In the genomic region with DNA sequence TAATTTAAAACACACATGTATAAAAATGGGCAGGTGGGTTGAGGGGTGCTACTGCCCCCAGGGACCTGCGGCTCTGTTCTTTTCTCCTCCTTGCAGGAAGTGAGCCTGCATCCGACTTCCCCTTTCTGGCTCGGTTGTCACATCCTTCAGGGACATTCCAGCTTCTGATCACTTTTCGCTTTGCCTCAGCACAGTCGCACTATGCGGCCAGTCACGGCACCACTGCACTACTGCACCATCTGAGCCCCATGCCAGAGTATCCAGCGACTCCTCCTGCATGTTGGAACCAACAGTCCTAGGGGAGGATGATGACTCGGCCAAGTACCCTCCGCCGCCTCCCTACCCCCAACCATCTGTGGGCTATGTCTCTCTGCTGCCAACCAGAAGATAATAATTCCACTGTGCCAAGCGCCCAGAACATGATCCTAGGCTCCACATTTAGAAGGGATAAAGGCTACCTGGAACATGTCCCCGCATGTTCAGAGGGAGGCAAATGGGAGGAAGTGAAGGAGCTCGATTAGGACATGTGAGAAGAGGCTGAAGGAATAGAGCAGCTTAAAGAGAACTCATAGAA, we compare ENCODE assay signal across 8 cellular contexts. TPM values are rescaled to one million over a fixed set of nuclear protein-coding genes. Genes with fewer than 3 reads are reported as not detected.
A peak's percentile ranks its signal among the peaks of the same experiment; 100 is the strongest.
DNase-seq lines count a peak whose midpoint lies in the region; ATAC-seq and TF ChIP-seq lines count a peak whose summit lies in the region.

No MANE protein-coding gene starts in this region.

- H3K9me3 ChIP-seq in PC-9 (ENCODE audit: insufficient read depth, low read depth): no peaks in the 10 kb centered on the region
- no peaks in the 10 kb centered on the region for H3K9me3 ChIP-seq in esophagus squamous epithelium
- H3K9me3 ChIP-seq in prostate gland: no peaks in the 10 kb centered on the region
- no peaks in the 10 kb centered on the region for H3K9me3 ChIP-seq in A673 (ENCODE audit: low read depth, low read length, poor library complexity, severe bottlenecking)

- DNase-seq in ACHN: peak; percentile 9
- no peak for DNase-seq in PC-9
- no peak for DNase-seq in esophagus squamous epithelium (lab: John Stamatoyannopoulos, UW)
- peak; percentile 30 for DNase-seq in prostate gland (ENCODE audit: low spot score)
- DNase-seq in NCI-H128 (lab: John Stamatoyannopoulos, UW; ENCODE audit: unreplicated experiment): no peak
- no peak for DNase-seq in A673 (ENCODE audit: low spot score)

- no peak overlapping the region for H3K4me3 ChIP-seq in PC-9
- peak overlapping the region in 1 of 4 donors; percentile 35 for H3K4me3 ChIP-seq in esophagus squamous epithelium
- no peak overlapping the region for H3K4me3 ChIP-seq in prostate gland
- H3K4me3 ChIP-seq in A673 (ENCODE audit: low read depth, low read length, poor library complexity, severe bottlenecking): no peak overlapping the region

- H3K36me3 ChIP-seq in PC-9 (ENCODE audit: low read depth) (peaks cover 36% of the 10 kb centered on the region), esophagus squamous epithelium (peaks cover 0 to 4% (median 0%) of the 10 kb centered on the region in 3 donors), prostate gland (no peaks in the 10 kb centered on the region), A673 (ENCODE audit: insufficient read depth, low read length, poor library complexity, severe bottlenecking) (no peaks in the 10 kb centered on the region)

- no peaks in the 10 kb centered on the region for H3K9me2 ChIP-seq in PC-9 (ENCODE audit: insufficient read depth)

- no peak for TF ChIP-seq CTCF in PC-9 (conservative IDR thresholded peaks at IDR 0.05)
- TF ChIP-seq CTCF in esophagus squamous epithelium (IDR thresholded peaks at IDR 0.05): no peak
- no peak for TF ChIP-seq CTCF in prostate gland (IDR thresholded peaks at IDR 0.05)
- no peak for TF ChIP-seq CTCF in A673 (conservative IDR thresholded peaks at IDR 0.05; ENCODE audit: low read depth, low read length)

- intact Hi-C loops in PC-9 (cut with micrococcal nuclease; ENCODE audit: unreplicated experiment): loop anchor here (2.0 to 5.0 kb wide), 3 partner anchors 17 to 122 kb away; a partner anchor contains a TSS
- intact Hi-C loops in esophagus squamous epithelium (cut with DNase I): no loop called here
- intact Hi-C loops in prostate gland (cut with DNase I): loop anchor here (10.0 kb wide), 1 partner anchor 239 kb away; no protein-coding TSS in a partner anchor
- intact Hi-C loops in A673 (cut with micrococcal nuclease; ENCODE audit: unreplicated experiment): no loop called here

- BruUV-seq in PC-9 (replicated peaks; lab: Mats Ljungman, UMichigan) (no TSS peak), A673 (replicated peaks; lab: Mats Ljungman, UMichigan) (no TSS peak)

- peaks cover 3% of the 10 kb centered on the region; the same call in 1 of the 2 replicates for H4K20me1 ChIP-seq in PC-9 (ENCODE audit: insufficient read depth)

- in situ Hi-C loops in ACHN (cut with HindIII; ENCODE audit: low pct_ligation_motif_present, low pct_unique_long_range_greater_than_20kb, low sequenced_read_pairs): no loop called here

- WGBS in esophagus squamous epithelium, 2 donors: 27 to 48% methylated on average over 10 to 11 of the region's 14 CpGs
- WGBS in prostate gland: 50% methylated on average over 14 of the region's 14 CpGs

- H3K27ac ChIP-seq in PC-9 (peak overlapping the region; percentile 60; the same call in 1 of the 2 replicates), esophagus squamous epithelium (peak overlapping the region; percentile 52 to 82 (median 70)), prostate gland (peak overlapping the region; percentile 31 to 53), A673 (ENCODE audit: low read depth, low read length, poor library complexity, severe bottlenecking) (no peak overlapping the region)

- CTCF ChIA-PET in PC-9 (lab: Charles Lee) (interaction anchor here (0.6 kb wide), 3 partner anchors 18 to 240 kb away, joined by 3 to 17 read pairs (median 12); no protein-coding TSS in a partner anchor), A673 (lab: Charles Lee) (no interaction called here)

- H3K79me2 ChIP-seq in PC-9 (ENCODE audit: low read depth): peaks cover 96% of the 10 kb centered on the region

- H3K27me3 ChIP-seq in PC-9 (ENCODE audit: insufficient read depth, low read depth): no peaks in the 10 kb centered on the region
- no peaks in the 10 kb centered on the region for H3K27me3 ChIP-seq in esophagus squamous epithelium
- no peaks in the 10 kb centered on the region for H3K27me3 ChIP-seq in prostate gland (replicated peaks; ENCODE audit: insufficient read depth)
- no peaks in the 10 kb centered on the region for H3K27me3 ChIP-seq in A673 (replicated peaks; ENCODE audit: insufficient read depth, low read depth, low read length, poor library complexity)

- H3K4me2 ChIP-seq in PC-9: no peak overlapping the region

- TF ChIP-seq POLR2A in esophagus squamous epithelium (IDR thresholded peaks at IDR 0.05): no peak
- no peak for TF ChIP-seq POLR2A in prostate gland (IDR thresholded peaks at IDR 0.05)

- peaks cover 18% of the 10 kb centered on the region for H3F3A ChIP-seq in PC-9 (ENCODE audit: insufficient read depth, low read depth)

- POLR2A ChIA-PET in PC-9 (lab: Charles Lee; ENCODE audit: unreplicated experiment): interaction anchor here (0.6 to 0.7 kb wide), 2 partner anchors 100 to 208 kb away, joined by 8 to 16 read pairs; no protein-coding TSS in a partner anchor
- POLR2A ChIA-PET in A673 (lab: Charles Lee; ENCODE audit: low non-redundant PET): interaction anchor here (0.7 kb wide), 1 partner anchor 46 kb away, joined by 7 read pairs; no protein-coding TSS in a partner anchor

- H3K4me1 ChIP-seq in PC-9 (replicated peaks; ENCODE audit: insufficient read depth) (peaks cover 44% of the 10 kb centered on the region), esophagus squamous epithelium (peaks cover 31 to 96% (median 52%) of the 10 kb centered on the region in 3 donors), prostate gland (replicated peaks) (peaks cover 14% of the 10 kb centered on the region), A673 (ENCODE audit: insufficient read depth, low read length, poor library complexity, severe bottlenecking) (peaks cover 14% of the 10 kb centered on the region)

- peak; percentile 28 for ATAC-seq in GM18520 (IDR thresholded peaks at IDR 0.05; ENCODE audit: unreplicated experiment)
- peak; percentile 24 for ATAC-seq in HG03066 (IDR thresholded peaks at IDR 0.05; ENCODE audit: low read depth, unreplicated experiment)

- no peak overlapping the region for H2AFZ ChIP-seq in PC-9

RNA-seq across cellular contexts. Expression of a gene that starts 17.6 kb away (rescaled TPM):
- total RNA-seq in PC-9 (2021) (41.6 and 54.1 TPM in 2 replicates), esophagus squamous epithelium (10 to 100 TPM in 2 of 4 donors, 1 to 10 TPM in 1, under 1 TPM in 1; 0.57 to 16.2 (median 9.9) TPM), prostate gland (10 to 100 TPM; 38.5 to 75.5 TPM), A673 (2021) (12.2 TPM in 2 replicates)

Comparison
In these comparisons a context has a peak if more than half of its experiments do, and no peak if none do; other contexts are left out.
1. DNase-seq: peak in ACHN (single experiment) and prostate gland (single experiment); none in PC-9 (0 of 2), esophagus squamous epithelium (single experiment), NCI-H128 (single experiment) and A673 (single experiment).
2. intact Hi-C loops: an anchor here in PC-9 (2.0 to 5.0 kb wide) and prostate gland (10.0 kb wide); none called in esophagus squamous epithelium and A673.